In the genomic region with DNA sequence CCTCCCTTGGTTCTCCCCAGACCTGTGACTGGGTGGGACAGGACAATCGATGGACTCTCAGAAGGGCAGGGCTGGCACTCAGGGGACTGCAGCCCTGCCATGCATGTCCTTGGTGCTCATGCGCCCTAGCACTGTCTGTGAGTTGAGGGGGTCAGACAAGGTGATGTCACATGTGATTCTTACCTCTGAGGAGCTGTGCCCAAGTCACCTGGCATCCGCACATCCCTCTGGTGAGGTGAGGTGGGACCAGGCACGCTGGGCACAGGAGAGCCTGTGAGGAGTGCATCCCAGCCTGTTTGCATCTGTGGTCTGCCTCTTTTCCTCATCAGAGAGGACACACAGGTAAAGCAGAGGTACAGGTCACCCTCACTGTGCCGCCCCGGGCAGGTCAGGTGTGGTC, we compare ENCODE assay signal across 1 cellular context.
TF ChIP-seq lines count a peak whose summit lies in the region.

No MANE protein-coding gene starts in this region.

TF ChIP-seq in IMR-90, 13 proteins besides CTCF, POLR2A, EP300 and RAD21 (continued from another document):
- TF ChIP-seq MAZ (IDR thresholded peaks at IDR 0.05; ENCODE audit: borderline replicate concordance, low read depth, low read length), result no peak
- TF ChIP-seq NFE2L2 (IDR thresholded peaks at IDR 0.05; ENCODE audit: low read depth, low read length), result no peak
- TF ChIP-seq MAFK (IDR thresholded peaks at IDR 0.05; ENCODE audit: low read depth, low read length), result no peak
- TF ChIP-seq CEBPB (IDR thresholded peaks at IDR 0.05; ENCODE audit: low read depth, low read length), result no peak
- TF ChIP-seq RCOR1 (IDR thresholded peaks at IDR 0.05; ENCODE audit: insufficient replicate concordance, low read length), result no peak
- TF ChIP-seq BHLHE40 (IDR thresholded peaks at IDR 0.05; ENCODE audit: low read depth, low read length), result no peak
- no peak for TF ChIP-seq ELK1 (IDR thresholded peaks at IDR 0.05; ENCODE audit: borderline replicate concordance, low read depth, low read length)
- TF ChIP-seq FOS (IDR thresholded peaks at IDR 0.05; ENCODE audit: low read depth, low read length), result no peak
- TF ChIP-seq MXI1 (IDR thresholded peaks at IDR 0.05; ENCODE audit: borderline replicate concordance, low read depth, low read length), result no peak
- TF ChIP-seq SMC3 (IDR thresholded peaks at IDR 0.05; ENCODE audit: low read depth, low read length), result no peak
- TF ChIP-seq USF2 (IDR thresholded peaks at IDR 0.05; ENCODE audit: low read depth, low read length), result no peak
- no peak for TF ChIP-seq RFX5 (IDR thresholded peaks at IDR 0.05; ENCODE audit: low read depth, low read length)
